Comparison of ENCODE assay signal across 24 cellular contexts in the genomic region with DNA sequence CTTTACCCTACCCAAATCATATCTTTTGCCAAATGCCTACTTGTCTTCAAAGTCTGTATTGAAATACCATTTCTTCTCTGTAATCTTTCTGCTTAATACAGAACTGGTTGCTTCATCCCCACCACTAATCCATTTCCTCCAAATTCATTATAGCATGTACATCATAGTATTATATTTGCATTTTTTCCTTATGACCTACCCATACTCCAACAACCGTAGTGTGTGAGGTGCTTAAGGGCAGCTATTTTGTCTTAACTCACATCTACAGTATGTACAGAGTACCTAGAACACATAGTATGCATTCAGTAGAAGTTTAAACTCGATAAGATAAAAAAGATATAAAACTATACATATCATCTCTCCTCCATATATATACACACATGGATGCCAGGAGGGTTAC. TPM values are rescaled to one million over a fixed set of nuclear protein-coding genes. Genes with fewer than 3 reads are reported as not detected.
"Had no signal": no experiment of that assay in that cellular context is flagged by ENCODE, and none has a peak within 500 bp of the region (broad histone marks: within the 10 kb centered on the region; RNA-seq: fewer than 3 reads in every experiment).

No MANE protein-coding gene starts in this region.

- H2AFZ ChIP-seq: neural progenitor cell had no signal

- H3K4me2 ChIP-seq: neural progenitor cell had no signal

- H3K27me3 ChIP-seq: neural progenitor cell, pancreas, right lobe of liver, sigmoid colon, stomach, thyroid gland, tibial nerve, upper lobe of right lung, uterus had no signal

- DNase-seq: naive thymus-derived CD4-positive, alpha-beta T cell; natural killer cell; occipital lobe; pancreas; right cardiac atrium; right lobe of liver; sigmoid colon; small intestine; stimulated activated CD4-positive, alpha-beta T cell treated with anti-CD3 and anti-CD28 coated beads, Interleukin-15, amount 100 ng/mL, for 24 hours; stimulated activated CD4-positive, alpha-beta T cell treated with anti-CD3 and anti-CD28 coated beads, Interleukin-2, amount 100 ng/mL, for 24 hours; stimulated activated CD4-positive, alpha-beta T cell treated with anti-CD3 and anti-CD28 coated beads, Interleukin-2, amount 100 ng/mL, for 48 hours; stimulated activated CD4-positive, alpha-beta T cell treated with anti-CD3 and anti-CD28 coated beads, Interleukin-4, amount 100 ng/mL, for 24 hours; stimulated activated naive B cell treated with anti-CD40 and anti-IgM and Interleukin-4, amounts not matched to agents 10 μg/mL and 1 μg/mL and 100 μg/mL, for 72 hours; stimulated activated naive CD4-positive, alpha-beta T cell treated with Interleukin-2 at 50 U/mL for 16 hours; stomach; thyroid gland; upper lobe of right lung; uterus had no signal

- H3K4me1 ChIP-seq: neural progenitor cell, pancreas, prostate gland, sigmoid colon, thyroid gland, uterus had no signal

- H3K27ac ChIP-seq: neural progenitor cell, pancreas, prostate gland, right lobe of liver, sigmoid colon, stomach, thoracic aorta, thyroid gland, tibial nerve, upper lobe of right lung, uterus had no signal

- H3K4me3 ChIP-seq: neural progenitor cell, pancreas, prostate gland, right lobe of liver, sigmoid colon, stomach, thoracic aorta, thyroid gland, tibial nerve, upper lobe of right lung, uterus had no signal

- H3K9me3 ChIP-seq: pancreas, prostate gland, right lobe of liver, sigmoid colon, stomach, thoracic aorta, thyroid gland, tibial nerve, upper lobe of right lung, uterus had no signal

- H3K9ac ChIP-seq: neural progenitor cell had no signal

- ATAC-seq: naive thymus-derived CD4-positive, alpha-beta T cell; natural killer cell; pancreas; right cardiac atrium; right lobe of liver; stimulated activated effector memory CD8-positive, alpha-beta T cell treated with anti-CD3 and anti-CD28 coated beads, Interleukin-12 subunit alpha, Interleukin-12 subunit beta, amount 100 ng/mL, for 72 hours; stimulated activated naive B cell treated with anti-CD40 and anti-IgM and Interleukin-4, amounts not matched to agents 10 μg/mL and 1 μg/mL and 100 μg/mL, for 72 hours; upper lobe of right lung had no signal

- H3K36me3 ChIP-seq: neural progenitor cell, pancreas, prostate gland, sigmoid colon, thoracic aorta, thyroid gland, uterus had no signal

RNA-seq across cellular contexts. Expression of a gene that starts 23.7 kb away (rescaled TPM):
- polyA plus RNA-seq: neural cell had no signal
